ENCODE assay signal across 30 cellular contexts in genomic region chr16:19486744-19487325, GRCh38. TPM values are rescaled to one million over a fixed set of nuclear protein-coding genes. Genes with fewer than 3 reads are reported as not detected.
A peak's percentile ranks its signal among the peaks of the same experiment; 100 is the strongest.
DNase-seq lines count a peak whose midpoint lies in the region; ATAC-seq and TF ChIP-seq lines count a peak whose summit lies in the region.
"Had no signal": no experiment of that assay in that cellular context is flagged by ENCODE, and none has a peak within 500 bp of the region (broad histone marks: within the 10 kb centered on the region; RNA-seq: fewer than 3 reads in every experiment).

No MANE protein-coding gene starts in this region.

- H3K27me3 ChIP-seq in BLaER1 (no peaks in the 10 kb centered on the region), HCT116 (ENCODE audit: insufficient read depth, low read length) (no peaks in the 10 kb centered on the region), mesendoderm (ENCODE audit: insufficient read depth, low read length, poor library complexity) (no peaks in the 10 kb centered on the region), HAP-1 (ENCODE audit: low read depth) (no peaks in the 10 kb centered on the region)
- H3K27me3 ChIP-seq: pancreas, testis had no signal

- ATAC-seq in HCT116 (no peak), HG03095 (IDR thresholded peaks at IDR 0.05; ENCODE audit: unreplicated experiment) (no peak), left ventricle myocardium superior (no peak), GM21723 (IDR thresholded peaks at IDR 0.05; ENCODE audit: unreplicated experiment) (no peak)
- ATAC-seq: activated T-cell treated with anti-CD3 and anti-CD28 coated beads, Interleukin-2, amount 50 U/mL, for 4 hours; stimulated activated naive CD8-positive, alpha-beta T cell treated with anti-CD3 and anti-CD28 coated beads, Interleukin-15, Interleukin-2, amounts not matched to agents 100 U/mL and 50 U/mL, for 24 hours had no signal

- peak overlapping the region; percentile 60 for H3K56ac ChIP-seq in mesendoderm (ENCODE audit: low read length)

- intact Hi-C loops in HCT116 (cut with micrococcal nuclease) (no loop called here), left ventricle myocardium superior (cut with micrococcal nuclease) (no loop called here)

- H3K79me2 ChIP-seq in HCT116 (ENCODE audit: insufficient read depth, low read length): no peaks in the 10 kb centered on the region
- no peaks in the 10 kb centered on the region for H3K79me2 ChIP-seq in mesendoderm (ENCODE audit: control insufficient read depth, insufficient read depth, low read length)

- H3K27ac ChIP-seq in BLaER1: no peak overlapping the region
- no peak overlapping the region for H3K27ac ChIP-seq in HCT116 (ENCODE audit: low read depth, low read length)
- no peak overlapping the region for H3K27ac ChIP-seq in mesendoderm (ENCODE audit: low read depth, low read length)
- H3K27ac ChIP-seq: coronary artery, pancreas, RWPE1, SK-N-MC, testis had no signal

- H3K4me3 ChIP-seq in BLaER1 (no peak overlapping the region), HCT116 (replicated peaks in 1 of 2; ENCODE audit: low read depth in 1 of 2, low read length in 2 of 2) (no peak overlapping the region), mesendoderm (ENCODE audit: low read length) (no peak overlapping the region), HAP-1 (no peak overlapping the region)
- H3K4me3 ChIP-seq: coronary artery, pancreas, SK-N-MC, smooth muscle cell, testis had no signal

- H3K36me3 ChIP-seq in BLaER1 (no peaks in the 10 kb centered on the region), HCT116 (ENCODE audit: control insufficient read depth in 1 of 2, insufficient read depth in 2 of 2, low read length in 2 of 2) (peaks cover 0 to 4% of the 10 kb centered on the region in 2 experiments; a peak in 1 of 4 replicates), mesendoderm (ENCODE audit: control insufficient read depth, insufficient read depth, low read length) (no peaks in the 10 kb centered on the region), HAP-1 (replicated peaks) (no peaks in the 10 kb centered on the region)
- H3K36me3 ChIP-seq: pancreas had no signal

- H2BK15ac ChIP-seq in mesendoderm (replicated peaks; ENCODE audit: low read depth): no peak overlapping the region

- peak; percentile 14 to 32 (median 23); a peak in 2 of 6 replicates for TF ChIP-seq CTCF in HCT116 (IDR thresholded peaks at IDR 0.05 in 2 of 3, conservative IDR thresholded peaks at IDR 0.05 in 1 of 3; ENCODE audit: borderline replicate concordance in 1 of 3, insufficient read depth in 1 of 3, low read depth in 2 of 3, low read length in 2 of 3)

- peak overlapping the region; percentile 32; the same call in 1 of the 2 replicates for H3K4me2 ChIP-seq in BLaER1
- H3K4me2 ChIP-seq in HCT116 (ENCODE audit: low read length): no peak overlapping the region
- no peak overlapping the region for H3K4me2 ChIP-seq in mesendoderm (ENCODE audit: low read length)
- H3K4me2 ChIP-seq: smooth muscle cell had no signal

- H3K9me2 ChIP-seq in HCT116 (ENCODE audit: insufficient read depth): no peaks in the 10 kb centered on the region

- no peak overlapping the region for H2BK120ac ChIP-seq in mesendoderm (ENCODE audit: low read depth, low read length)

- H3K18ac ChIP-seq in mesendoderm (ENCODE audit: low read length): no peak overlapping the region

- peak overlapping the region; percentile 70 for H2BK5ac ChIP-seq in mesendoderm (ENCODE audit: low read length)

- WGBS in mesendoderm (ENCODE audit: extremely low coverage, insufficient coverage, low lambda C conversion rate): no CpG with 5 or more reads among the region's 10 CpGs

- H2AFZ ChIP-seq in HCT116 (ENCODE audit: low read depth, low read length, poor library complexity, severe bottlenecking): no peak overlapping the region

- H4K20me1 ChIP-seq in BLaER1: no peaks in the 10 kb centered on the region
- H4K20me1 ChIP-seq in HCT116 (ENCODE audit: insufficient read depth): no peaks in the 10 kb centered on the region

- H3K4me1 ChIP-seq in BLaER1 (peaks cover 22% of the 10 kb centered on the region), HCT116 (ENCODE audit: control insufficient read depth in 1 of 2, insufficient read depth in 2 of 2, low read length in 2 of 2) (peaks cover 2 to 22% of the 10 kb centered on the region in 2 experiments; a peak in 2 of 4 replicates), mesendoderm (ENCODE audit: control insufficient read depth, low read depth, low read length) (peaks cover 8% of the 10 kb centered on the region), HAP-1 (no peaks in the 10 kb centered on the region; the same call in 1 of the 2 replicates)
- H3K4me1 ChIP-seq: pancreas, testis had no signal

- no peak overlapping the region for H4K5ac ChIP-seq in mesendoderm (ENCODE audit: low read length)

- no peak overlapping the region for H3K23ac ChIP-seq in mesendoderm (ENCODE audit: low read length)

- TF ChIP-seq POLR2A in HCT116 (IDR thresholded peaks at IDR 0.05; ENCODE audit: borderline replicate concordance, extremely low read depth, insufficient read depth, insufficient read length): no peak

- H2AK5ac ChIP-seq in mesendoderm (ENCODE audit: low read length): peak overlapping the region; percentile 11

- no peak overlapping the region for H4K8ac ChIP-seq in mesendoderm (ENCODE audit: low read depth, low read length)

- no peaks in the 10 kb centered on the region for H3K9me3 ChIP-seq in BLaER1
- no peaks in the 10 kb centered on the region for H3K9me3 ChIP-seq in HCT116 (ENCODE audit: control insufficient read depth in 1 of 2, insufficient read depth in 1 of 2, low read depth in 1 of 2, low read length in 2 of 2)
- no peaks in the 10 kb centered on the region for H3K9me3 ChIP-seq in HAP-1
- H3K9me3 ChIP-seq: pancreas, testis had no signal

- H3K4ac ChIP-seq in mesendoderm (ENCODE audit: low read depth, low read length): no peak overlapping the region

- in situ Hi-C loops in SK-MEL-5 (cut with HindIII; ENCODE audit: low pct_unique_long_range_greater_than_20kb, low sequenced_read_pairs) (no loop called here), HAP-1 (cut with MboI; ENCODE audit: low sequenced_read_pairs) (no loop called here)

- CTCF ChIA-PET in HCT116 (lab: Charles Lee): no interaction called here

- no TSS peak for BruUV-seq in HCT116 (replicated peaks; lab: Mats Ljungman, UMichigan)

- H3K9ac ChIP-seq in BLaER1 (no peak overlapping the region), HCT116 (ENCODE audit: low read length) (no peak overlapping the region), mesendoderm (ENCODE audit: low read length) (no peak overlapping the region)

- POLR2A ChIA-PET in HCT116 (lab: Charles Lee): no interaction called here

- peak; percentile 58 for TF ChIP-seq RAD21 in HCT116 (IDR thresholded peaks at IDR 0.05; ENCODE audit: low read depth)

- no peaks in the 10 kb centered on the region for H3K79me1 ChIP-seq in mesendoderm (ENCODE audit: low read length)

- DNase-seq in HCT116 (ENCODE audit: low read depth, low spot score) (no peak), SK-MEL-5 (ENCODE audit: low read depth, low spot score) (peak; percentile 35), mesendoderm (peak; percentile 7), HAP-1 (ENCODE audit: low spot score in 2 of 2) (no peak), left ventricle myocardium superior (no peak)
- DNase-seq: activated CD4-positive, alpha-beta T cell treated with anti-CD3 and anti-CD28 coated beads, Interleukin-2, amount 50 U/mL, for 1 hour; activated CD4-positive, CD25-positive, alpha-beta regulatory T cell; activated T-cell treated with anti-CD3 and anti-CD28 coated beads, Interleukin-2, amount 50 U/mL, for 4 hours; AML-193; CD4-positive, alpha-beta memory T cell; DMS153; effector memory CD4-positive, alpha-beta T cell; glutamatergic neuron; MV-4-11; NCI-H1436; NCI-H446; NCI-H774; nephron progenitor cell; pancreas; right cardiac atrium; stimulated activated CD4-positive, alpha-beta T cell treated with anti-CD3 and anti-CD28 coated beads, Interleukin-1b, Interleukin-23, amount 100 ng/mL, for 48 hours; stimulated activated naive CD8-positive, alpha-beta T cell treated with anti-CD3 and anti-CD28 coated beads, Interleukin-15, Interleukin-2, amounts not matched to agents 100 U/mL and 50 U/mL, for 24 hours; testis had no signal

- RAD21 ChIA-PET in HCT116 (lab: Charles Lee; ENCODE audit: low non-redundant PET in 1 of 2, low total read pairs in 2 of 2, uncharacterized antibody in 2 of 2, unreplicated experiment in 2 of 2): no interaction called here

TF ChIP-seq in HCT116, 20 proteins besides CTCF, POLR2A, EP300 and RAD21 (continues in another document):
- no peak for TF ChIP-seq SRF (IDR thresholded peaks at IDR 0.05; ENCODE audit: low read depth)
- TF ChIP-seq ZFX (IDR thresholded peaks at IDR 0.05): no peak
- TF ChIP-seq POLR2AphosphoS5 (IDR thresholded peaks at IDR 0.05; ENCODE audit: low read depth, low read length): no peak
- TF ChIP-seq SP1 (IDR thresholded peaks at IDR 0.05; ENCODE audit: low read depth): no peak
- no peak for TF ChIP-seq ELF1 (IDR thresholded peaks at IDR 0.05; ENCODE audit: borderline replicate concordance, low read depth)
- TF ChIP-seq EGR1 (IDR thresholded peaks at IDR 0.05; ENCODE audit: low read depth): no peak
- no peak for TF ChIP-seq ATF3 (IDR thresholded peaks at IDR 0.05)
- TF ChIP-seq, protein P1, sequence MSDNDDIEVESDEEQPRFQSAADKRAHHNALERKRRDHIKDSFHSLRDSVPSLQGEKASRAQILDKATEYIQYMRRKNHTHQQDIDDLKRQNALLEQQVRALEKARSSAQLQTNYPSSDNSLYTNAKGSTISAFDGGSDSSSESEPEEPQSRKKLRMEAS (IDR thresholded peaks at IDR 0.05): no peak
- TF ChIP-seq ZNF274 (IDR thresholded peaks at IDR 0.05; ENCODE audit: low read depth, low read length): no peak
- no peak for TF ChIP-seq YY1 (IDR thresholded peaks at IDR 0.05; ENCODE audit: extremely low read depth, insufficient replicate concordance, low read depth, low read length)
- TF ChIP-seq EZH2 (IDR thresholded peaks at IDR 0.05): no peak
- no peak for TF ChIP-seq JUND (IDR thresholded peaks at IDR 0.05)

RNA-seq across cellular contexts. Expression of gene GDE1, which starts 35.1 kb away (rescaled TPM):
- total RNA-seq in HCT116 (2021; ENCODE audit: unreplicated experiment) (47.1 TPM), left ventricle myocardium superior (110 TPM)
- 28.8 and 37.9 TPM in 2 replicates for polyA plus RNA-seq in HCT116 (2012)
- total RNA-seq in SK-MEL-5 (2014; rRNA removed; shearing (Covaris generic)): 53.8 and 57.5 TPM in 2 replicates
- 51.1 and 66.6 TPM in 2 replicates for polyA plus RNA-seq in SK-MEL-5 (2015; cell fraction: cytosol; rRNA removed)
- 5.3 and 7.2 TPM in 2 replicates for polyA plus RNA-seq in SK-MEL-5 (2015; cell fraction: nucleus; rRNA removed)
- polyA plus RNA-seq in mesendoderm (2013, experiment 1 of 2): 39.6 TPM
- 38.9 TPM for polyA plus RNA-seq in mesendoderm (2013, experiment 2 of 2)

RNA-seq across cellular contexts. Expression of gene CCP110, which starts 36.9 kb away (rescaled TPM):
- total RNA-seq in HCT116 (2021; ENCODE audit: unreplicated experiment) (21.4 TPM), left ventricle myocardium superior (9.2 TPM)
- polyA plus RNA-seq in HCT116 (2012): 5.1 and 7.4 TPM in 2 replicates
- 5.5 and 6.4 TPM in 2 replicates for total RNA-seq in SK-MEL-5 (2014; rRNA removed; shearing (Covaris generic))
- polyA plus RNA-seq in SK-MEL-5 (2015; cell fraction: cytosol; rRNA removed): 7.2 and 9.6 TPM in 2 replicates
- 16.6 and 20.4 TPM in 2 replicates for polyA plus RNA-seq in SK-MEL-5 (2015; cell fraction: nucleus; rRNA removed)
- 10.1 TPM for polyA plus RNA-seq in mesendoderm (2013, experiment 1 of 2)
- 9.8 TPM for polyA plus RNA-seq in mesendoderm (2013, experiment 2 of 2)

Comparison
In these comparisons a context has a peak if more than half of its experiments do, and no peak if none do; other contexts are left out.
1. DNase-seq: peak in SK-MEL-5 (single experiment) and mesendoderm (single experiment); none in HCT116 (single experiment), HAP-1 (0 of 2) and left ventricle myocardium superior (single experiment).